Comparison of ENCODE assay signal across 8 cellular contexts in genomic region chr13:67238277-67238859, GRCh38. TPM values are rescaled to one million over a fixed set of nuclear protein-coding genes. Genes with fewer than 3 reads are reported as not detected.
DNase-seq lines count a peak whose midpoint lies in the region; ATAC-seq and TF ChIP-seq lines count a peak whose summit lies in the region.

No MANE protein-coding gene starts in this region.

- no peaks in the 10 kb centered on the region for H3K9me3 Mint-ChIP-seq in stimulated activated naive B cell treated with anti-CD40 and anti-IgM and Interleukin-4, amounts not matched to agents 10 μg/mL and 1 μg/mL and 100 μg/mL, for 72 hours

- H3K4me3 ChIP-seq in fibroblast of pulmonary artery (replicated peaks; ENCODE audit: low read depth, low read length) = no peak overlapping the region

- H3K4me1 Mint-ChIP-seq in stimulated activated naive B cell treated with anti-CD40 and anti-IgM and Interleukin-4, amounts not matched to agents 10 μg/mL and 1 μg/mL and 100 μg/mL, for 72 hours = peaks cover 0 to 2% of the 10 kb centered on the region in 2 donors

- DNase-seq in AG09319 (ENCODE audit: extremely low read depth, low read depth) (no peak), RPMI7951 (ENCODE audit: low read depth) (peak; percentile 15), fibroblast of pulmonary artery (ENCODE audit: low read depth) (peak; percentile 67), SHP77 (lab: John Stamatoyannopoulos, UW) (no peak)
- no peak for DNase-seq in stimulated activated naive B cell treated with anti-CD40 and anti-IgM and Interleukin-4, amounts not matched to agents 10 μg/mL and 1 μg/mL and 100 μg/mL, for 72 hours

- no peaks in the 10 kb centered on the region for H3K27me3 Mint-ChIP-seq in stimulated activated naive B cell treated with anti-CD40 and anti-IgM and Interleukin-4, amounts not matched to agents 10 μg/mL and 1 μg/mL and 100 μg/mL, for 72 hours

- ATAC-seq in GM18861 (IDR thresholded peaks at IDR 0.05; ENCODE audit: unreplicated experiment) (peak; percentile 77), HG03432 (IDR thresholded peaks at IDR 0.05; ENCODE audit: unreplicated experiment) (peak; percentile 80), HG03159 (IDR thresholded peaks at IDR 0.05; ENCODE audit: unreplicated experiment) (no peak)
- peak; percentile 50 to 56 for ATAC-seq in stimulated activated naive B cell treated with anti-CD40 and anti-IgM and Interleukin-4, amounts not matched to agents 10 μg/mL and 1 μg/mL and 100 μg/mL, for 72 hours (replicated peaks)

- H3K36me3 Mint-ChIP-seq in stimulated activated naive B cell treated with anti-CD40 and anti-IgM and Interleukin-4, amounts not matched to agents 10 μg/mL and 1 μg/mL and 100 μg/mL, for 72 hours = no peaks in the 10 kb centered on the region

- TF ChIP-seq CTCF in AG09319 (IDR thresholded peaks at IDR 0.05; ENCODE audit: low read depth, low read length) = peak; percentile 56
- peak; percentile 63 for TF ChIP-seq CTCF in fibroblast of pulmonary artery (IDR thresholded peaks at IDR 0.05; ENCODE audit: low read length, missing control alignments)

- no peak overlapping the region for H3K27ac Mint-ChIP-seq in stimulated activated naive B cell treated with anti-CD40 and anti-IgM and Interleukin-4, amounts not matched to agents 10 μg/mL and 1 μg/mL and 100 μg/mL, for 72 hours

- no peak overlapping the region for H3K4me3 Mint-ChIP-seq in stimulated activated naive B cell treated with anti-CD40 and anti-IgM and Interleukin-4, amounts not matched to agents 10 μg/mL and 1 μg/mL and 100 μg/mL, for 72 hours

RNA-seq across cellular contexts. Expression of gene PCDH9, which starts 8.2 kb away (rescaled TPM):
- 0.10 and 0.12 TPM in 2 replicates for total RNA-seq in RPMI7951 (2014; rRNA removed; shearing (Covaris generic))

Comparison
In these comparisons a context has a peak if more than half of its experiments do, and no peak if none do; other contexts are left out.
1. DNase-seq: peak in RPMI7951 (single experiment) and fibroblast of pulmonary artery (single experiment); none in AG09319 (single experiment), stimulated activated naive B cell treated with anti-CD40 and anti-IgM and Interleukin-4, amounts not matched to agents 10 μg/mL and 1 μg/mL and 100 μg/mL, for 72 hours (single experiment) and SHP77 (0 of 2).